ENCODE assay signal across 2 cellular contexts in genomic region chr19:49672131-49672919, GRCh38.
TF ChIP-seq lines count a peak whose summit lies in the region.

No MANE protein-coding gene starts in this region.

TF ChIP-seq in HEK293T, 16 proteins besides CTCF, POLR2A, EP300 and RAD21:
- TF ChIP-seq PKNOX1 (IDR thresholded peaks at IDR 0.05) = peak; percentile 91
- TF ChIP-seq HDGF (IDR thresholded peaks at IDR 0.05; ENCODE audit: borderline replicate concordance) = peak; percentile 85; the same call in 1 of the 2 replicates
- TF ChIP-seq SP1 (IDR thresholded peaks at IDR 0.05) = no peak
- no peak for TF ChIP-seq FOXM1 (IDR thresholded peaks at IDR 0.05; ENCODE audit: borderline replicate concordance)
- no peak for TF ChIP-seq CTBP1 (IDR thresholded peaks at IDR 0.05; ENCODE audit: borderline replicate concordance)

TF ChIP-seq in endothelial cell of umbilical vein, 7 proteins besides CTCF, POLR2A, EP300 and RAD21 (continued from another document):
- TF ChIP-seq MAX (IDR thresholded peaks at IDR 0.05; ENCODE audit: insufficient read depth, insufficient read length) = no peak
- TF ChIP-seq POLR2AphosphoS5 (IDR thresholded peaks at IDR 0.05; ENCODE audit: insufficient read depth, low read depth, low read length) = no peak
- TF ChIP-seq EZH2 (IDR thresholded peaks at IDR 0.05; ENCODE audit: borderline replicate concordance, low read depth, low read length, severe bottlenecking) = no peak
